Comparison of ENCODE assay signal across 7 cellular contexts in the genomic region with DNA sequence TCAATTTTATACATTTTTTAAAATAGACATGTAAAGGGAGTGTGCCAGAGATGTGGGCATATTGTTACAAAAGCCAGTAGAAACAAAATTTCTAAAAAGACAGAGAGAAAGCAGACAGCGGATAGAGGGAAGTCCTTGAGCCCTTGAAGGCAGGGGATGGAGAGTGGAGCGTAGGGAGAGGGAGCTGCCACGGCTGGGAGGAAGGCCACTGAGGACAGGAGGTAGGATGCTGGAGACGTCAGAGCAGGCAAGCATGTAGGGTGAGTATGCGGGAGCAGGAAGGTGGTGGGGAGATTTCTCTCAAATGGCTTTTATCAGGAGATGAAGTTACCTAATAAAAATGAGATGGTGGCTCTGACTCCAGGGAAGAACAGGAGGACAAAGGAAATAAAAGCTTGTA. TPM values are rescaled to one million over a fixed set of nuclear protein-coding genes. Genes with fewer than 3 reads are reported as not detected.
"Had no signal": no experiment of that assay in that cellular context is flagged by ENCODE, and none has a peak within 500 bp of the region (broad histone marks: within the 10 kb centered on the region; RNA-seq: fewer than 3 reads in every experiment).

No MANE protein-coding gene starts in this region.

- DNase-seq: GM23248, GOT3, H9, HCEC 1CT had no signal

- ATAC-seq: HepG2 had no signal

- FAIRE-seq: H54, HepG2 had no signal

- H3K9ac ChIP-seq: GM23248 had no signal

- H3K4me3 ChIP-seq: GM23248 had no signal

- H2AFZ ChIP-seq: GM23248 had no signal

- H3K27ac ChIP-seq: GM23248 had no signal

RNA-seq across cellular contexts. Expression of gene NMUR1, which starts 41.9 kb away (rescaled TPM):
- total RNA-seq: GM23248, HepG2, HT1080 had no signal
- polyA plus RNA-seq: GM23248, HepG2 had no signal
